In the genomic region with DNA sequence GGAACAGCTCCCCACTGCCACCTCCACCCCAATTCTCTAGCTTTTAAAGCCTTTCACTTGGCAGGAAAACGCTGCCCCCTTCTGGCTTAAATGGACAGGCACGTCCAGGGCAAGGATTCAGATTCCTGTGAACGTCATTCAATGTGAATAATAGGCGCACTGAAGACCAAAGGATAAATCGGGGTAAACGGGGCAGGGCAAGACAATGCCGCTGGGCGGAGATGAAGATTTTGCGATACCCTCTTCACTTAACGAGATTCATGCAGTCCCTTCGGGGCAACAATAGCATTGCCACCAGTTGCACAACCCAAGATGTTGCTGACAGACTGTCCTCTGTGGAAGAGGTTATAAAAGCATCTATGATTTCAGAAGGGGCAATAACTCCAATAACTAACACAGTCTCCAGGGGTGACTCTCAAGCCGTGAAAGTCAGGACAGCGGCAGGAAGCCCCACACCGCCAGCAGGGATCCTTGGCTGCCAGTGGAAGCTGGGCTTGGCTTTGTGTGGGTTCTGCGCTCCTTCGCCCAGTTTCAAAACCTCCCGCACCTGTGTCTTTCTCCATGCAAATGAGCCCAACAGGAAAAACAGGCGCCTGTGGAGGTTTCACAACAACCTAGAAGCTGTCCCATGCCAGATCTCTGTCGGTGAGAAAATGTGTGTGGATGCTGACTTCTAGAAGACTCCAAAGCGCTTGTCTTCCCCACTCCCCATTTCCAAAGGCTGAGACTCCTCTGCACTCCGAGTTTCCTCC, we compare ENCODE assay signal across 8 cellular contexts.
A peak's percentile ranks its signal among the peaks of the same experiment; 100 is the strongest.
DNase-seq lines count a peak whose midpoint lies in the region; ATAC-seq and TF ChIP-seq lines count a peak whose summit lies in the region.

No MANE protein-coding gene starts in this region.

- no peaks in the 10 kb centered on the region for H3K36me3 ChIP-seq in testis (ENCODE audit: low read depth, missing control alignments)

- H3K27ac ChIP-seq in testis: no peak overlapping the region

- peak; percentile 47 for TF ChIP-seq CTCF in WI38 (IDR thresholded peaks at IDR 0.05; ENCODE audit: low read depth, low read length)
- TF ChIP-seq CTCF in testis (IDR thresholded peaks at IDR 0.05): peak; percentile 30 to 35 (median 32)

- 29 to 38% methylated on average over 21 of the region's 21 CpGs for WGBS in testis, 2 donors

- DNase-seq in DMS53 (lab: John Stamatoyannopoulos, UW): peak; percentile 14
- no peak for DNase-seq in DMS53 treated with DMSO at 0.1 percent for 48 hours (lab: John Stamatoyannopoulos, UW; ENCODE audit: unreplicated experiment)
- DNase-seq in Jurkat, Clone E6-1 (ENCODE audit: low read depth, low spot score): peak; percentile 71
- DNase-seq in iPS DF 19.7 (ENCODE audit: low read depth, low spot score): peak; percentile 48
- DNase-seq in testis: peak; percentile 77
- no peak for DNase-seq in COLO668 (lab: John Stamatoyannopoulos, UW; ENCODE audit: unreplicated experiment)

- ATAC-seq in GM21825 (IDR thresholded peaks at IDR 0.05; ENCODE audit: unreplicated experiment): no peak

- no peaks in the 10 kb centered on the region for H3K27me3 ChIP-seq in testis

- peak overlapping the region; percentile 2; the same call in 1 of the 2 replicates for H3K4me3 ChIP-seq in Jurkat, Clone E6-1 (ENCODE audit: low read length)
- H3K4me3 ChIP-seq in WI38 (ENCODE audit: low read depth, low read length): no peak overlapping the region
- no peak overlapping the region for H3K4me3 ChIP-seq in testis

- H3K4me1 ChIP-seq in testis: no peaks in the 10 kb centered on the region

- no peaks in the 10 kb centered on the region for H3K9me3 ChIP-seq in testis

- intact Hi-C loops in testis (cut with DNase I; ENCODE audit: low total_unique reads): no loop called here

- TF ChIP-seq POLR2A in testis (IDR thresholded peaks at IDR 0.05): no peak

Comparison
In these comparisons a context has a peak if more than half of its experiments do, and no peak if none do; other contexts are left out.
1. DNase-seq: peak in DMS53 (single experiment), Jurkat, Clone E6-1 (single experiment), iPS DF 19.7 (single experiment) and testis (single experiment); none in DMS53 treated with DMSO at 0.1 percent for 48 hours (single experiment) and COLO668 (single experiment).